Comparison of ENCODE assay signal across 1 cellular context in the genomic region with DNA sequence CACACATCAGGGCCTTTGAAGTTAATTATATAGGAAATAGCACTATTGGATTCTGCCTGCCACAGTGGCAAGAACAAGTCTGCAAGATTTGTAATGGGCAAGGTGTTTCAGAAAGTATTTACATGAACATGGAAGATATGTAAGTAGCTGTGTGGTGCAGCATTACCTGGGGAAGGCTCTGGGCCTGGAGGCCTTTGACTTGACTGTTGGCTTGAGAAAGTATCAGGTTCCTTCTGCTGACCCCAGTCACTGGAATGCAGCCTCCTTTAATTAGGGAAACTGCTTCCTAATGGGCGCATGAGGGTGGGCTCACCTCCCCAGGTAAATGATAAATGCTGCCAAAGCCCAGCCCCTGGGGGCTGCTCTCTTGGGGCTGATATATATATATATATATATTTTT.
TF ChIP-seq lines count a peak whose summit lies in the region.

No MANE protein-coding gene starts in this region.

TF ChIP-seq in GM23338, 12 proteins besides CTCF, POLR2A, EP300 and RAD21 (continued from another document):
- TF ChIP-seq ZNF462 (CRISPR knock-in tag; IDR thresholded peaks at IDR 0.05): no peak
- no peak for TF ChIP-seq ZNF114 (CRISPR knock-in tag; IDR thresholded peaks at IDR 0.05)
- no peak for TF ChIP-seq EZH2phosphoT487 (IDR thresholded peaks at IDR 0.05; ENCODE audit: unreplicated experiment)
- TF ChIP-seq STAT1 (IDR thresholded peaks at IDR 0.05; ENCODE audit: unreplicated experiment): no peak
- no peak for TF ChIP-seq ZNF331 (CRISPR knock-in tag; IDR thresholded peaks at IDR 0.05; ENCODE audit: low read depth)
- TF ChIP-seq EZH2 (IDR thresholded peaks at IDR 0.05; ENCODE audit: low read depth, unreplicated experiment): no peak
- no peak for TF ChIP-seq JUNB (IDR thresholded peaks at IDR 0.05; ENCODE audit: unreplicated experiment)
- TF ChIP-seq CREB1 (CRISPR knock-in tag; IDR thresholded peaks at IDR 0.05; ENCODE audit: low read depth): no peak
- TF ChIP-seq NANOG (IDR thresholded peaks at IDR 0.05; ENCODE audit: borderline replicate concordance): no peak
- TF ChIP-seq, protein P1, sequence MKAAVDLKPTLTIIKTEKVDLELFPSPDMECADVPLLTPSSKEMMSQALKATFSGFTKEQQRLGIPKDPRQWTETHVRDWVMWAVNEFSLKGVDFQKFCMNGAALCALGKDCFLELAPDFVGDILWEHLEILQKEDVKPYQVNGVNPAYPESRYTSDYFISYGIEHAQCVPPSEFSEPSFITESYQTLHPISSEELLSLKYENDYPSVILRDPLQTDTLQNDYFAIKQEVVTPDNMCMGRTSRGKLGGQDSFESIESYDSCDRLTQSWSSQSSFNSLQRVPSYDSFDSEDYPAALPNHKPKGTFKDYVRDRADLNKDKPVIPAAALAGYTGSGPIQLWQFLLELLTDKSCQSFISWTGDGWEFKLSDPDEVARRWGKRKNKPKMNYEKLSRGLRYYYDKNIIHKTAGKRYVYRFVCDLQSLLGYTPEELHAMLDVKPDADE (IDR thresholded peaks at IDR 0.05): no peak
- TF ChIP-seq POLR2AphosphoS5 (IDR thresholded peaks at IDR 0.05; ENCODE audit: low read depth): no peak
TF ChIP-seq in GM23338: peak in this region for 0.
